ENCODE assay signal across 8 cellular contexts in genomic region chr2:168445960-168446359, GRCh38.
"Had no signal": no experiment of that assay in that cellular context is flagged by ENCODE, and none has a peak within 500 bp of the region (broad histone marks: within the 10 kb centered on the region; RNA-seq: fewer than 3 reads in every experiment).

No MANE protein-coding gene starts in this region.

- FAIRE-seq: G401.6, GM12878, GM12891, GM12892, GM18507, GM19239 had no signal

- DNase-seq: GDM1, GF-D8 had no signal

- H3K4me3 ChIP-seq: GM12878 had no signal

- ATAC-seq: GM12878 had no signal
